ENCODE assay signal across 1 cellular context in the genomic region with DNA sequence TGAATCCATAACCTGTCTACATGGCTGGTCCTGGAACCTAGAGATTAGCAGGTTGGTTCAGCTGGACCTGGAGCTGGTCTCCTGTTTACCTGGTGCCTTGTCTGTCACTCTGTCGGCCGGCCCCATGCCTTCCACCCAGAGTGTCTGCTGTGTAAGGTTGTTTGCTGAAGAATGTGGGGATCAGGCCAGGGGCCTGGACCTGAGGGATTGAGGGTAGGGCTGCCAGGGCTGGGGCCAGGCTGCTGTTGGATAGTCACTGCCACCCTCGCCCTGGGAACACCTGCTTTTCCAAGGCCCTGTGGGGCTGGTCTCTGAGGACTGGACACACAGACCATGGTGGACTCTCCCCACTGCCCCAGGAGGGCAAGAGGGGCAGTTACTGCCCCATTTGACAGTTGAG.
TF ChIP-seq lines count a peak whose summit lies in the region.

No MANE protein-coding gene starts in this region.

TF ChIP-seq in liver, 16 proteins besides CTCF, POLR2A, EP300 and RAD21 (continued from another document):
- TF ChIP-seq, protein P1, sequence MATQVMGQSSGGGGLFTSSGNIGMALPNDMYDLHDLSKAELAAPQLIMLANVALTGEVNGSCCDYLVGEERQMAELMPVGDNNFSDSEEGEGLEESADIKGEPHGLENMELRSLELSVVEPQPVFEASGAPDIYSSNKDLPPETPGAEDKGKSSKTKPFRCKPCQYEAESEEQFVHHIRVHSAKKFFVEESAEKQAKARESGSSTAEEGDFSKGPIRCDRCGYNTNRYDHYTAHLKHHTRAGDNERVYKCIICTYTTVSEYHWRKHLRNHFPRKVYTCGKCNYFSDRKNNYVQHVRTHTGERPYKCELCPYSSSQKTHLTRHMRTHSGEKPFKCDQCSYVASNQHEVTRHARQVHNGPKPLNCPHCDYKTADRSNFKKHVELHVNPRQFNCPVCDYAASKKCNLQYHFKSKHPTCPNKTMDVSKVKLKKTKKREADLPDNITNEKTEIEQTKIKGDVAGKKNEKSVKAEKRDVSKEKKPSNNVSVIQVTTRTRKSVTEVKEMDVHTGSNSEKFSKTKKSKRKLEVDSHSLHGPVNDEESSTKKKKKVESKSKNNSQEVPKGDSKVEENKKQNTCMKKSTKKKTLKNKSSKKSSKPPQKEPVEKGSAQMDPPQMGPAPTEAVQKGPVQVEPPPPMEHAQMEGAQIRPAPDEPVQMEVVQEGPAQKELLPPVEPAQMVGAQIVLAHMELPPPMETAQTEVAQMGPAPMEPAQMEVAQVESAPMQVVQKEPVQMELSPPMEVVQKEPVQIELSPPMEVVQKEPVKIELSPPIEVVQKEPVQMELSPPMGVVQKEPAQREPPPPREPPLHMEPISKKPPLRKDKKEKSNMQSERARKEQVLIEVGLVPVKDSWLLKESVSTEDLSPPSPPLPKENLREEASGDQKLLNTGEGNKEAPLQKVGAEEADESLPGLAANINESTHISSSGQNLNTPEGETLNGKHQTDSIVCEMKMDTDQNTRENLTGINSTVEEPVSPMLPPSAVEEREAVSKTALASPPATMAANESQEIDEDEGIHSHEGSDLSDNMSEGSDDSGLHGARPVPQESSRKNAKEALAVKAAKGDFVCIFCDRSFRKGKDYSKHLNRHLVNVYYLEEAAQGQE (IDR thresholded peaks at IDR 0.05): no peak
- TF ChIP-seq HNF4G (IDR thresholded peaks at IDR 0.05): no peak
- TF ChIP-seq, protein P2, sequence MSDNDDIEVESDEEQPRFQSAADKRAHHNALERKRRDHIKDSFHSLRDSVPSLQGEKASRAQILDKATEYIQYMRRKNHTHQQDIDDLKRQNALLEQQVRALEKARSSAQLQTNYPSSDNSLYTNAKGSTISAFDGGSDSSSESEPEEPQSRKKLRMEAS (IDR thresholded peaks at IDR 0.05): no peak
- TF ChIP-seq JUND (IDR thresholded peaks at IDR 0.05): no peak
- TF ChIP-seq YY1 (IDR thresholded peaks at IDR 0.05): no peak
- TF ChIP-seq FOXA1 (IDR thresholded peaks at IDR 0.05): no peak
- no peak for TF ChIP-seq NR2F2 (IDR thresholded peaks at IDR 0.05)
- TF ChIP-seq, protein P3, sequence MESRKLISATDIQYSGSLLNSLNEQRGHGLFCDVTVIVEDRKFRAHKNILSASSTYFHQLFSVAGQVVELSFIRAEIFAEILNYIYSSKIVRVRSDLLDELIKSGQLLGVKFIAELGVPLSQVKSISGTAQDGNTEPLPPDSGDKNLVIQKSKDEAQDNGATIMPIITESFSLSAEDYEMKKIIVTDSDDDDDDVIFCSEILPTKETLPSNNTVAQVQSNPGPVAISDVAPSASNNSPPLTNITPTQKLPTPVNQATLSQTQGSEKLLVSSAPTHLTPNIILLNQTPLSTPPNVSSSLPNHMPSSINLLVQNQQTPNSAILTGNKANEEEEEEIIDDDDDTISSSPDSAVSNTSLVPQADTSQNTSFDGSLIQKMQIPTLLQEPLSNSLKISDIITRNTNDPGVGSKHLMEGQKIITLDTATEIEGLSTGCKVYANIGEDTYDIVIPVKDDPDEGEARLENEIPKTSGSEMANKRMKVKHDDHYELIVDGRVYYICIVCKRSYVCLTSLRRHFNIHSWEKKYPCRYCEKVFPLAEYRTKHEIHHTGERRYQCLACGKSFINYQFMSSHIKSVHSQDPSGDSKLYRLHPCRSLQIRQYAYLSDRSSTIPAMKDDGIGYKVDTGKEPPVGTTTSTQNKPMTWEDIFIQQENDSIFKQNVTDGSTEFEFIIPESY (IDR thresholded peaks at IDR 0.05): no peak
- TF ChIP-seq, protein P4, sequence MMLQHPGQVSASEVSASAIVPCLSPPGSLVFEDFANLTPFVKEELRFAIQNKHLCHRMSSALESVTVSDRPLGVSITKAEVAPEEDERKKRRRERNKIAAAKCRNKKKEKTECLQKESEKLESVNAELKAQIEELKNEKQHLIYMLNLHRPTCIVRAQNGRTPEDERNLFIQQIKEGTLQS (IDR thresholded peaks at IDR 0.05): no peak
- no peak for TF ChIP-seq HNF4A (conservative IDR thresholded peaks at IDR 0.05)
- TF ChIP-seq EGR1 (IDR thresholded peaks at IDR 0.05; ENCODE audit: low read depth in 2 of 2): no peak
- TF ChIP-seq SP1 (IDR thresholded peaks at IDR 0.05): no peak
- no peak for TF ChIP-seq RXRA (IDR thresholded peaks at IDR 0.05)
- TF ChIP-seq GABPA (IDR thresholded peaks at IDR 0.05 in 1 of 2, conservative IDR thresholded peaks at IDR 0.05 in 1 of 2): no peak
